ENCODE assay signal across 14 cellular contexts in the genomic region with DNA sequence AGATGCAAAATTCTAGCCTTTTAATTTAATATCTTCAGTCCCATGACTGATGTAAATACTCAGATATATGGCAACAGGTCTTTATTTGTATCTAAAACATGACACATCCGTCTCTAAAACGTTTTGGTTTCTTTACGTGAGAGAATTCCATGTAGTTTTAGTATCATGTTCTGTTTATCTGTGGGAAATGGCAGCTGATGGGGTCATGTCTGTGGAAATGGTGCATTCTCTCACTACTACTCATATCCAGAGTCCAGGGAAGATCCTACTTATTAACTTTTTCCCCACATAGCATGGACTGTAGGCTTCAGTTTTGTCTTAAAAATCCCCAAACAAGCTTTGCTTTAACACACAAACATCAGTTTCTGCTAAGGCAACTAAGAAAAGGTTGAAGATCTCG. TPM values are rescaled to one million over a fixed set of nuclear protein-coding genes. Genes with fewer than 3 reads are reported as not detected.
DNase-seq lines count a peak whose midpoint lies in the region; TF ChIP-seq lines count a peak whose summit lies in the region.
"Had no signal": no experiment of that assay in that cellular context is flagged by ENCODE, and none has a peak within 500 bp of the region (broad histone marks: within the 10 kb centered on the region; RNA-seq: fewer than 3 reads in every experiment).

No MANE protein-coding gene starts in this region.

- peaks cover 12% of the 10 kb centered on the region; the same call in 1 of the 2 replicates for H3K36me3 ChIP-seq in ACC112 (ENCODE audit: insufficient read depth, low read length)
- H3K36me3 ChIP-seq in mesenchymal stem cell (ENCODE audit: control insufficient read depth in 1 of 2, insufficient read depth in 2 of 2, low read depth in 1 of 2, low read length in 2 of 2) = peaks cover 3 to 48% of the 10 kb centered on the region in 2 experiments
- peaks cover 48% of the 10 kb centered on the region for H3K36me3 ChIP-seq in left ventricle myocardium inferior

- no peak overlapping the region for H4K8ac ChIP-seq in mesenchymal stem cell (ENCODE audit: low read length)

- TF ChIP-seq CTCF in chondrocyte (IDR thresholded peaks at IDR 0.05) (no peak), left ventricle myocardium inferior (IDR thresholded peaks at IDR 0.05; ENCODE audit: borderline replicate concordance) (no peak), coronary artery (IDR thresholded peaks at IDR 0.05) (no peak)

- H3K27ac ChIP-seq in ACC112 (ENCODE audit: low read depth, low read length) (peak overlapping the region; percentile 91), mesenchymal stem cell (ENCODE audit: low read length, poor library complexity, severe bottlenecking) (peak overlapping the region; percentile 74), left ventricle myocardium inferior (replicated peaks) (no peak overlapping the region), coronary artery (no peak overlapping the region)
- H3K27ac ChIP-seq: gastroesophageal sphincter, Peyer's patch, WERI-Rb-1 had no signal

- H2AFZ ChIP-seq in ACC112 (ENCODE audit: low read length, unreplicated experiment) (no peak overlapping the region), mesenchymal stem cell (ENCODE audit: low read depth, low read length) (no peak overlapping the region)

- no peaks in the 10 kb centered on the region for H3K27me3 Mint-ChIP-seq in chondrocyte (ENCODE audit: low read depth)
- H3K27me3 Mint-ChIP-seq in activated naive CD4-positive, alpha-beta T cell treated with anti-CD3 and anti-CD28 coated beads, Interleukin-2, amount 10 ng/mL, durations not matched to agents 7 days and 5 days = no peaks in the 10 kb centered on the region

- peaks cover 5% of the 10 kb centered on the region for H3K79me1 ChIP-seq in mesenchymal stem cell (replicated peaks; ENCODE audit: low read length, poor library complexity, severe bottlenecking)

- H3K4me1 Mint-ChIP-seq in chondrocyte (ENCODE audit: low read depth) = peaks cover 36% of the 10 kb centered on the region
- no peaks in the 10 kb centered on the region for H3K4me1 Mint-ChIP-seq in activated naive CD4-positive, alpha-beta T cell treated with anti-CD3 and anti-CD28 coated beads, Interleukin-2, amount 10 ng/mL, durations not matched to agents 7 days and 5 days

- peaks cover 2% of the 10 kb centered on the region for H3K79me2 ChIP-seq in ACC112 (ENCODE audit: control insufficient read depth, insufficient read depth, low read length, unreplicated experiment)

- no peak overlapping the region for H3K18ac ChIP-seq in mesenchymal stem cell (ENCODE audit: low read depth in 1 of 2, low read length in 2 of 2)

- no peaks in the 10 kb centered on the region for H3K9me3 Mint-ChIP-seq in chondrocyte (ENCODE audit: low read depth)
- no peaks in the 10 kb centered on the region for H3K9me3 Mint-ChIP-seq in activated naive CD4-positive, alpha-beta T cell treated with anti-CD3 and anti-CD28 coated beads, Interleukin-2, amount 10 ng/mL, durations not matched to agents 7 days and 5 days

- 58% methylated on average over 4 of the region's 4 CpGs for WGBS in mesenchymal stem cell

- H3K14ac ChIP-seq in mesenchymal stem cell (ENCODE audit: low read length in 2 of 2) = no peak overlapping the region

- H3K4ac ChIP-seq in mesenchymal stem cell (ENCODE audit: low read depth in 1 of 2, low read length in 2 of 2) = no peak overlapping the region

- no peak overlapping the region for H2BK12ac ChIP-seq in mesenchymal stem cell (ENCODE audit: low read length in 2 of 2)

- H3K27ac Mint-ChIP-seq in chondrocyte (ENCODE audit: unreplicated experiment) = peak overlapping the region; percentile 91
- H3K27ac Mint-ChIP-seq in activated naive CD4-positive, alpha-beta T cell treated with anti-CD3 and anti-CD28 coated beads, Interleukin-2, amount 10 ng/mL, durations not matched to agents 7 days and 5 days = no peak overlapping the region

- H3K9ac ChIP-seq in mesenchymal stem cell (ENCODE audit: low read length) = no peak overlapping the region

- no peak overlapping the region for H3K4me2 ChIP-seq in mesenchymal stem cell (ENCODE audit: low read length, poor library complexity, severe bottlenecking)

- no peaks in the 10 kb centered on the region for H3K27me3 ChIP-seq in ACC112 (ENCODE audit: insufficient read depth, low read length)
- no peaks in the 10 kb centered on the region for H3K27me3 ChIP-seq in mesenchymal stem cell (ENCODE audit: control insufficient read depth in 1 of 2, insufficient read depth in 1 of 2, low read length in 2 of 2)
- H3K27me3 ChIP-seq in left ventricle myocardium inferior (ENCODE audit: low read depth) = no peaks in the 10 kb centered on the region
- H3K27me3 ChIP-seq: gastroesophageal sphincter, Peyer's patch had no signal

- DNase-seq in HT1080 (ENCODE audit: low read depth) = peak; percentile 27
- no peak for DNase-seq in chondrocyte (ENCODE audit: low spot score)
- peak; percentile 92 for DNase-seq in mesenchymal stem cell
- no peak for DNase-seq in left ventricle myocardium inferior
- DNase-seq in activated naive CD4-positive, alpha-beta T cell treated with anti-CD3 and anti-CD28 coated beads, Interleukin-2, amount 10 ng/mL, durations not matched to agents 7 days and 5 days = no peak
- no peak for DNase-seq in HK-2 (ENCODE audit: unreplicated experiment)
- DNase-seq in coronary artery (ENCODE audit: low spot score) = no peak
- DNase-seq: COR-L47; mucosa of descending colon; Peyer's patch; stimulated activated CD4-positive, alpha-beta T cell treated with anti-CD3 and anti-CD28 coated beads, Interleukin-15, amount 100 ng/mL, for 24 hours; WERI-Rb-1 had no signal

- H3K36me3 Mint-ChIP-seq in chondrocyte (ENCODE audit: low read depth) = peaks cover 13% of the 10 kb centered on the region
- peaks cover 27% of the 10 kb centered on the region for H3K36me3 Mint-ChIP-seq in activated naive CD4-positive, alpha-beta T cell treated with anti-CD3 and anti-CD28 coated beads, Interleukin-2, amount 10 ng/mL, durations not matched to agents 7 days and 5 days

- intact Hi-C loops in left ventricle myocardium inferior (cut with micrococcal nuclease) = no loop called here

- H3K4me3 ChIP-seq in ACC112 (ENCODE audit: low read depth, low read length) (no peak overlapping the region), mesenchymal stem cell (ENCODE audit: insufficient read depth in 1 of 2, low read depth in 1 of 2, low read length in 2 of 2) (no peak overlapping the region), left ventricle myocardium inferior (no peak overlapping the region), coronary artery (no peak overlapping the region)
- H3K4me3 ChIP-seq: gastroesophageal sphincter, mucosa of descending colon, Peyer's patch had no signal

- H3K9me3 ChIP-seq in mesenchymal stem cell (ENCODE audit: control insufficient read depth, low read length) (no peaks in the 10 kb centered on the region), left ventricle myocardium inferior (replicated peaks) (no peaks in the 10 kb centered on the region)
- H3K9me3 ChIP-seq: gastroesophageal sphincter, mucosa of descending colon, Peyer's patch had no signal

- CTCF ChIA-PET in activated naive CD4-positive, alpha-beta T cell treated with anti-CD3 and anti-CD28 coated beads, Interleukin-2, amount 10 ng/mL, durations not matched to agents 7 days and 5 days (lab: Charles Lee) = no interaction called here

- H4K91ac ChIP-seq in mesenchymal stem cell (ENCODE audit: low read length) = no peak overlapping the region

- no peak overlapping the region for H2BK15ac ChIP-seq in mesenchymal stem cell (ENCODE audit: low read depth, poor library complexity, severe bottlenecking)

- H3K23ac ChIP-seq in mesenchymal stem cell (ENCODE audit: low read length in 2 of 2) = no peak overlapping the region

- no peak overlapping the region for H3K4me3 Mint-ChIP-seq in chondrocyte (ENCODE audit: unreplicated experiment)
- H3K4me3 Mint-ChIP-seq in activated naive CD4-positive, alpha-beta T cell treated with anti-CD3 and anti-CD28 coated beads, Interleukin-2, amount 10 ng/mL, durations not matched to agents 7 days and 5 days = no peak overlapping the region

- no peak overlapping the region for H2BK120ac ChIP-seq in mesenchymal stem cell (ENCODE audit: low read depth, low read length)

- no peak overlapping the region for H2BK5ac ChIP-seq in mesenchymal stem cell (ENCODE audit: low read depth, low read length, poor library complexity, severe bottlenecking)

- H3K4me1 ChIP-seq in ACC112 (ENCODE audit: control insufficient read depth, insufficient read depth, low read length, unreplicated experiment) (peaks cover 13% of the 10 kb centered on the region), mesenchymal stem cell (ENCODE audit: control insufficient read depth, insufficient read depth, low read depth, low read length) (peaks cover 8% of the 10 kb centered on the region), left ventricle myocardium inferior (no peaks in the 10 kb centered on the region)
- H3K4me1 ChIP-seq: gastroesophageal sphincter, Peyer's patch had no signal

- no peak overlapping the region for H2AK5ac ChIP-seq in mesenchymal stem cell (ENCODE audit: low read length, severe bottlenecking)

RNA-seq across cellular contexts. Expression of a gene that starts 53.8 kb away (rescaled TPM):
- total RNA-seq in HT1080 (2014; rRNA removed; shearing (Covaris generic)) = 15.7 and 17.9 TPM in 2 replicates
- polyA plus RNA-seq in HT1080 (2015; cell fraction: cytosol; rRNA removed) = 15.2 and 20.8 TPM in 2 replicates
- polyA plus RNA-seq in HT1080 (2015; cell fraction: nucleus; rRNA removed) = 17.9 and 26.7 TPM in 2 replicates
- total RNA-seq in chondrocyte = 25.3 to 30.1 TPM (median 29.1 TPM) in 3 replicates
- 16.1 TPM for polyA plus RNA-seq in mesenchymal stem cell (2013, experiment 1 of 2)
- polyA plus RNA-seq in mesenchymal stem cell (2013, experiment 2 of 2) = 15.5 TPM
- 11.5 TPM for total RNA-seq in left ventricle myocardium inferior

Comparison
In these comparisons a context has a peak if more than half of its experiments do, and no peak if none do; other contexts are left out.
1. H3K27ac ChIP-seq: peak in ACC112 (single experiment) and mesenchymal stem cell (single experiment); none in left ventricle myocardium inferior (single experiment) and coronary artery (0 of 2).
2. DNase-seq: peak in HT1080 (single experiment) and mesenchymal stem cell (single experiment); none in chondrocyte (single experiment), left ventricle myocardium inferior (single experiment), activated naive CD4-positive, alpha-beta T cell treated with anti-CD3 and anti-CD28 coated beads, Interleukin-2, amount 10 ng/mL, durations not matched to agents 7 days and 5 days (single experiment), HK-2 (single experiment) and coronary artery (single experiment).